1 cellular context compared by ENCODE assay signal in genomic region chr18:56645415-56646016, GRCh38.
TF ChIP-seq lines count a peak whose summit lies in the region.

No MANE protein-coding gene starts in this region.

TF ChIP-seq in GM23338, 12 proteins besides CTCF, POLR2A, EP300 and RAD21:
- TF ChIP-seq, protein P1, sequence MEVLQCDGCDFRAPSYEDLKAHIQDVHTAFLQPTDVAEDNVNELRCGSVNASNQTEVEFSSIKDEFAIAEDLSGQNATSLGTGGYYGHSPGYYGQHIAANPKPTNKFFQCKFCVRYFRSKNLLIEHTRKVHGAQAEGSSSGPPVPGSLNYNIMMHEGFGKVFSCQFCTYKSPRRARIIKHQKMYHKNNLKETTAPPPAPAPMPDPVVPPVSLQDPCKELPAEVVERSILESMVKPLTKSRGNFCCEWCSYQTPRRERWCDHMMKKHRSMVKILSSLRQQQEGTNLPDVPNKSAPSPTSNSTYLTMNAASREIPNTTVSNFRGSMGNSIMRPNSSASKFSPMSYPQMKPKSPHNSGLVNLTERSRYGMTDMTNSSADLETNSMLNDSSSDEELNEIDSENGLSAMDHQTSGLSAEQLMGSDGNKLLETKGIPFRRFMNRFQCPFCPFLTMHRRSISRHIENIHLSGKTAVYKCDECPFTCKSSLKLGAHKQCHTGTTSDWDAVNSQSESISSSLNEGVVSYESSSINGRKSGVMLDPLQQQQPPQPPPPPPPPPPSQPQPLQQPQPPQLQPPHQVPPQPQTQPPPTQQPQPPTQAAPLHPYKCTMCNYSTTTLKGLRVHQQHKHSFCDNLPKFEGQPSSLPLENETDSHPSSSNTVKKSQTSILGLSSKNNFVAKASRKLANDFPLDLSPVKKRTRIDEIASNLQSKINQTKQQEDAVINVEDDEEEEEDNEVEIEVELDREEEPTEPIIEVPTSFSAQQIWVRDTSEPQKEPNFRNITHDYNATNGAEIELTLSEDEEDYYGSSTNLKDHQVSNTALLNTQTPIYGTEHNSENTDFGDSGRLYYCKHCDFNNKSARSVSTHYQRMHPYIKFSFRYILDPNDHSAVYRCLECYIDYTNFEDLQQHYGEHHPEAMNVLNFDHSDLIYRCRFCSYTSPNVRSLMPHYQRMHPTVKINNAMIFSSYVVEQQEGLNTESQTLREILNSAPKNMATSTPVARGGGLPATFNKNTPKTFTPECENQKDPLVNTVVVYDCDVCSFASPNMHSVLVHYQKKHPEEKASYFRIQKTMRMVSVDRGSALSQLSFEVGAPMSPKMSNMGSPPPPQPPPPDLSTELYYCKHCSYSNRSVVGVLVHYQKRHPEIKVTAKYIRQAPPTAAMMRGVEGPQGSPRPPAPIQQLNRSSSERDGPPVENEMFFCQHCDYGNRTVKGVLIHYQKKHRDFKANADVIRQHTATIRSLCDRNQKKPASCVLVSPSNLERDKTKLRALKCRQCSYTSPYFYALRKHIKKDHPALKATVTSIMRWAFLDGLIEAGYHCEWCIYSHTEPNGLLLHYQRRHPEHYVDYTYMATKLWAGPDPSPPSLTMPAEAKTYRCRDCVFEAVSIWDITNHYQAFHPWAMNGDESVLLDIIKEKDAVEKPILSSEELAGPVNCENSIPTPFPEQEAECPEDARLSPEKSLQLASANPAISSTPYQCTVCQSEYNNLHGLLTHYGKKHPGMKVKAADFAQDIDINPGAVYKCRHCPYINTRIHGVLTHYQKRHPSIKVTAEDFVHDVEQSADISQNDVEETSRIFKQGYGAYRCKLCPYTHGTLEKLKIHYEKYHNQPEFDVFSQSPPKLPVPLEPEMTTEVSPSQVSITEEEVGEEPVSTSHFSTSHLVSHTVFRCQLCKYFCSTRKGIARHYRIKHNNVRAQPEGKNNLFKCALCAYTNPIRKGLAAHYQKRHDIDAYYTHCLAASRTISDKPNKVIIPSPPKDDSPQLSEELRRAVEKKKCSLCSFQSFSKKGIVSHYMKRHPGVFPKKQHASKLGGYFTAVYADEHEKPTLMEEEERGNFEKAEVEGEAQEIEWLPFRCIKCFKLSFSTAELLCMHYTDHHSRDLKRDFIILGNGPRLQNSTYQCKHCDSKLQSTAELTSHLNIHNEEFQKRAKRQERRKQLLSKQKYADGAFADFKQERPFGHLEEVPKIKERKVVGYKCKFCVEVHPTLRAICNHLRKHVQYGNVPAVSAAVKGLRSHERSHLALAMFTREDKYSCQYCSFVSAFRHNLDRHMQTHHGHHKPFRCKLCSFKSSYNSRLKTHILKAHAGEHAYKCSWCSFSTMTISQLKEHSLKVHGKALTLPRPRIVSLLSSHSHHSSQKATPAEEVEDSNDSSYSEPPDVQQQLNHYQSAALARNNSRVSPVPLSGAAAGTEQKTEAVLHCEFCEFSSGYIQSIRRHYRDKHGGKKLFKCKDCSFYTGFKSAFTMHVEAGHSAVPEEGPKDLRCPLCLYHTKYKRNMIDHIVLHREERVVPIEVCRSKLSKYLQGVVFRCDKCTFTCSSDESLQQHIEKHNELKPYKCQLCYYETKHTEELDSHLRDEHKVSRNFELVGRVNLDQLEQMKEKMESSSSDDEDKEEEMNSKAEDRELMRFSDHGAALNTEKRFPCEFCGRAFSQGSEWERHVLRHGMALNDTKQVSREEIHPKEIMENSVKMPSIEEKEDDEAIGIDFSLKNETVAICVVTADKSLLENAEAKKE (CRISPR knock-in tag; IDR thresholded peaks at IDR 0.05): no peak
- TF ChIP-seq POLR2AphosphoS5 (IDR thresholded peaks at IDR 0.05; ENCODE audit: low read depth) (no peak), ZNF331 (CRISPR knock-in tag; IDR thresholded peaks at IDR 0.05; ENCODE audit: low read depth) (no peak), EZH2 (IDR thresholded peaks at IDR 0.05; ENCODE audit: low read depth, unreplicated experiment) (no peak), JUNB (IDR thresholded peaks at IDR 0.05; ENCODE audit: unreplicated experiment) (no peak), EZH2phosphoT487 (IDR thresholded peaks at IDR 0.05; ENCODE audit: unreplicated experiment) (no peak), CREB1 (CRISPR knock-in tag; IDR thresholded peaks at IDR 0.05; ENCODE audit: low read depth) (no peak), STAT1 (IDR thresholded peaks at IDR 0.05; ENCODE audit: unreplicated experiment) (no peak), ZNF114 (CRISPR knock-in tag; IDR thresholded peaks at IDR 0.05) (no peak), ETS1 (IDR thresholded peaks at IDR 0.05) (no peak), NANOG (IDR thresholded peaks at IDR 0.05; ENCODE audit: borderline replicate concordance) (no peak)
- TF ChIP-seq, protein P2, sequence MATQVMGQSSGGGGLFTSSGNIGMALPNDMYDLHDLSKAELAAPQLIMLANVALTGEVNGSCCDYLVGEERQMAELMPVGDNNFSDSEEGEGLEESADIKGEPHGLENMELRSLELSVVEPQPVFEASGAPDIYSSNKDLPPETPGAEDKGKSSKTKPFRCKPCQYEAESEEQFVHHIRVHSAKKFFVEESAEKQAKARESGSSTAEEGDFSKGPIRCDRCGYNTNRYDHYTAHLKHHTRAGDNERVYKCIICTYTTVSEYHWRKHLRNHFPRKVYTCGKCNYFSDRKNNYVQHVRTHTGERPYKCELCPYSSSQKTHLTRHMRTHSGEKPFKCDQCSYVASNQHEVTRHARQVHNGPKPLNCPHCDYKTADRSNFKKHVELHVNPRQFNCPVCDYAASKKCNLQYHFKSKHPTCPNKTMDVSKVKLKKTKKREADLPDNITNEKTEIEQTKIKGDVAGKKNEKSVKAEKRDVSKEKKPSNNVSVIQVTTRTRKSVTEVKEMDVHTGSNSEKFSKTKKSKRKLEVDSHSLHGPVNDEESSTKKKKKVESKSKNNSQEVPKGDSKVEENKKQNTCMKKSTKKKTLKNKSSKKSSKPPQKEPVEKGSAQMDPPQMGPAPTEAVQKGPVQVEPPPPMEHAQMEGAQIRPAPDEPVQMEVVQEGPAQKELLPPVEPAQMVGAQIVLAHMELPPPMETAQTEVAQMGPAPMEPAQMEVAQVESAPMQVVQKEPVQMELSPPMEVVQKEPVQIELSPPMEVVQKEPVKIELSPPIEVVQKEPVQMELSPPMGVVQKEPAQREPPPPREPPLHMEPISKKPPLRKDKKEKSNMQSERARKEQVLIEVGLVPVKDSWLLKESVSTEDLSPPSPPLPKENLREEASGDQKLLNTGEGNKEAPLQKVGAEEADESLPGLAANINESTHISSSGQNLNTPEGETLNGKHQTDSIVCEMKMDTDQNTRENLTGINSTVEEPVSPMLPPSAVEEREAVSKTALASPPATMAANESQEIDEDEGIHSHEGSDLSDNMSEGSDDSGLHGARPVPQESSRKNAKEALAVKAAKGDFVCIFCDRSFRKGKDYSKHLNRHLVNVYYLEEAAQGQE (IDR thresholded peaks at IDR 0.05; ENCODE audit: unreplicated experiment): no peak
